Comparison of ENCODE assay signal across 20 cellular contexts in genomic region chr10:117550599-117551321, GRCh38. TPM values are rescaled to one million over a fixed set of nuclear protein-coding genes. Genes with fewer than 3 reads are reported as not detected.
A peak's percentile ranks its signal among the peaks of the same experiment; 100 is the strongest.
DNase-seq lines count a peak whose midpoint lies in the region; ATAC-seq and TF ChIP-seq lines count a peak whose summit lies in the region.
"Had no signal": no experiment of that assay in that cellular context is flagged by ENCODE, and none has a peak within 500 bp of the region (broad histone marks: within the 10 kb centered on the region; RNA-seq: fewer than 3 reads in every experiment).

No MANE protein-coding gene starts in this region.

- CTCF ChIA-PET in activated naive CD4-positive, alpha-beta T cell treated with anti-CD3 and anti-CD28 coated beads, Interleukin-2, amount 10 ng/mL, durations not matched to agents 7 days and 5 days (lab: Charles Lee), result interaction anchor here (1.3 to 1.6 kb wide), 2 partner anchors 13 to 17 kb away, joined by 4 to 7 read pairs; no protein-coding TSS in a partner anchor
- CTCF ChIA-PET in naive thymus-derived CD4-positive, alpha-beta T cell (lab: Charles Lee), result no interaction called here

- POLR2A ChIA-PET in naive thymus-derived CD4-positive, alpha-beta T cell (lab: Charles Lee), result no interaction called here

- in situ Hi-C loops in G401 (cut with HindIII; ENCODE audit: low sequenced_read_pairs), result no loop called here

- H3K9me3 Mint-ChIP-seq in activated naive CD4-positive, alpha-beta T cell treated with anti-CD3 and anti-CD28 coated beads, Interleukin-2, amount 10 ng/mL, durations not matched to agents 7 days and 5 days, result no peaks in the 10 kb centered on the region
- H3K9me3 Mint-ChIP-seq in naive thymus-derived CD4-positive, alpha-beta T cell, result peaks cover 0 to 5% (median 0%) of the 10 kb centered on the region in 11 donors
- H3K9me3 Mint-ChIP-seq: CD4-positive, alpha-beta T cell had no signal

- TF ChIP-seq CTCF in ovary (IDR thresholded peaks at IDR 0.05), result no peak

- intact Hi-C loops in ovary (cut with DNase I), result no loop called here
- intact Hi-C loops in naive thymus-derived CD4-positive, alpha-beta T cell (cut with micrococcal nuclease), result loop anchor here in 1 of 2 donors (2.0 kb wide), 1 partner anchor 18 kb away; no protein-coding TSS in a partner anchor

- peak overlapping the region; percentile 37 for H3K4me3 ChIP-seq in ovary
- no peak overlapping the region for H3K4me3 ChIP-seq in naive thymus-derived CD4-positive, alpha-beta T cell (ENCODE audit: low read length)
- H3K4me3 ChIP-seq: PC-9 had no signal

- H3K27me3 Mint-ChIP-seq in activated naive CD4-positive, alpha-beta T cell treated with anti-CD3 and anti-CD28 coated beads, Interleukin-2, amount 10 ng/mL, durations not matched to agents 7 days and 5 days, result peaks cover 100% of the 10 kb centered on the region
- peaks cover 87 to 96% (median 89%) of the 10 kb centered on the region in 5 donors for H3K27me3 Mint-ChIP-seq in naive thymus-derived CD4-positive, alpha-beta T cell

- H3K9me3 ChIP-seq in ovary, result no peaks in the 10 kb centered on the region
- H3K9me3 ChIP-seq in naive thymus-derived CD4-positive, alpha-beta T cell (ENCODE audit: control insufficient read depth in 2 of 3, low read length in 3 of 3), result no peaks in the 10 kb centered on the region
- H3K9me3 ChIP-seq: BE2C had no signal

- no peak for ATAC-seq in naive thymus-derived CD4-positive, alpha-beta T cell

- H3K4me1 ChIP-seq in ovary (ENCODE audit: insufficient read depth), result peaks cover under 1% of the 10 kb centered on the region
- H3K4me1 ChIP-seq in naive thymus-derived CD4-positive, alpha-beta T cell (ENCODE audit: control insufficient read depth in 2 of 2, insufficient read depth in 2 of 2, low read length in 2 of 2), result no peaks in the 10 kb centered on the region
- H3K4me1 ChIP-seq: BE2C had no signal

- DNase-seq in activated naive CD4-positive, alpha-beta T cell treated with anti-CD3 and anti-CD28 coated beads, Interleukin-2, amount 10 ng/mL, durations not matched to agents 7 days and 5 days, result no peak
- DNase-seq in activated naive CD4-positive, alpha-beta T cell (lab: John Stamatoyannopoulos, UW), result no peak
- peak; percentile 31 for DNase-seq in kidney tubule cell (ENCODE audit: low spot score)
- DNase-seq in ovary, result no peak
- DNase-seq in naive thymus-derived CD4-positive, alpha-beta T cell, result no peak
- no peak for DNase-seq in activated effector memory CD4-positive, alpha-beta T cell treated with Interleukin-2 at 50 U/mL for 16 hours
- no peak for DNase-seq in NCI-H1417 (lab: John Stamatoyannopoulos, UW)
- DNase-seq in G401 (ENCODE audit: low spot score), result no peak
- DNase-seq: BE2C; CD4-positive, alpha-beta T cell; H9; NCI-H1048; NCI-H2081 treated with DMSO at 0.1 percent for 48 hours; NCI-H510A; NCI-H774; PC-9 had no signal

- no peak for TF ChIP-seq EP300 in ovary (IDR thresholded peaks at IDR 0.05)

- no peaks in the 10 kb centered on the region for H3K36me3 ChIP-seq in ovary
- H3K36me3 ChIP-seq in naive thymus-derived CD4-positive, alpha-beta T cell (ENCODE audit: control insufficient read depth in 2 of 3, insufficient read depth in 3 of 3, low read length in 3 of 3), result no peaks in the 10 kb centered on the region
- H3K36me3 ChIP-seq: BE2C had no signal

- WGBS in ovary, 3 donors, result 67 to 87% (median 85%) methylated on average over 22 of the region's 22 CpGs

- peaks cover 17% of the 10 kb centered on the region for H3K4me1 Mint-ChIP-seq in activated naive CD4-positive, alpha-beta T cell treated with anti-CD3 and anti-CD28 coated beads, Interleukin-2, amount 10 ng/mL, durations not matched to agents 7 days and 5 days
- H3K4me1 Mint-ChIP-seq in naive thymus-derived CD4-positive, alpha-beta T cell, result peaks cover 14 to 37% (median 25%) of the 10 kb centered on the region in 7 donors

- TF ChIP-seq POLR2A in ovary (IDR thresholded peaks at IDR 0.05), result no peak

- H3K36me3 Mint-ChIP-seq in activated naive CD4-positive, alpha-beta T cell treated with anti-CD3 and anti-CD28 coated beads, Interleukin-2, amount 10 ng/mL, durations not matched to agents 7 days and 5 days, result peaks cover 2% of the 10 kb centered on the region
- H3K36me3 Mint-ChIP-seq in naive thymus-derived CD4-positive, alpha-beta T cell, result peaks cover 0 to 19% (median 0%) of the 10 kb centered on the region in 5 donors

- H3K27ac ChIP-seq in ovary, result no peak overlapping the region
- H3K27ac ChIP-seq in naive thymus-derived CD4-positive, alpha-beta T cell (ENCODE audit: low read depth, low read length), result no peak overlapping the region
- H3K27ac ChIP-seq: 22Rv1, PC-9 had no signal

- peak overlapping the region; percentile 8 for H3K27ac Mint-ChIP-seq in activated naive CD4-positive, alpha-beta T cell treated with anti-CD3 and anti-CD28 coated beads, Interleukin-2, amount 10 ng/mL, durations not matched to agents 7 days and 5 days
- H3K27ac Mint-ChIP-seq in naive thymus-derived CD4-positive, alpha-beta T cell, result no peak overlapping the region
- H3K27ac Mint-ChIP-seq: CD4-positive, alpha-beta T cell; H9 had no signal

- H3K27me3 ChIP-seq in ovary, result no peaks in the 10 kb centered on the region
- peaks cover 0 to 23% of the 10 kb centered on the region in 2 donors for H3K27me3 ChIP-seq in naive thymus-derived CD4-positive, alpha-beta T cell (ENCODE audit: control insufficient read depth in 2 of 2, insufficient read depth in 2 of 2, low read length in 2 of 2)

- no peak overlapping the region for H3K4me3 Mint-ChIP-seq in activated naive CD4-positive, alpha-beta T cell treated with anti-CD3 and anti-CD28 coated beads, Interleukin-2, amount 10 ng/mL, durations not matched to agents 7 days and 5 days
- H3K4me3 Mint-ChIP-seq in naive thymus-derived CD4-positive, alpha-beta T cell, result no peak overlapping the region
- H3K4me3 Mint-ChIP-seq: CD4-positive, alpha-beta T cell had no signal

RNA-seq across cellular contexts. Expression of gene EMX2, which starts 8.2 kb away (rescaled TPM):
- total RNA-seq in ovary, result 10 to 100 TPM in 5 of 7 donors, 1 to 10 TPM in 2; 7.3 to 25.5 (median 12.2) TPM
- polyA plus RNA-seq in ovary, result 10 to 100 TPM; 14.4 to 62.1 TPM
- not detected for total RNA-seq in naive thymus-derived CD4-positive, alpha-beta T cell
- polyA plus RNA-seq in naive thymus-derived CD4-positive, alpha-beta T cell, result not detected
- total RNA-seq in G401 (2014; rRNA removed; shearing (Covaris generic)), result not detected in 2 replicates
- total RNA-seq: CD4-positive, alpha-beta T cell; H9; HT-29; MCF 10A; PC-9 had no signal
- polyA plus RNA-seq: AG04450 had no signal
